Comparison of ENCODE assay signal across 27 cellular contexts in the genomic region with DNA sequence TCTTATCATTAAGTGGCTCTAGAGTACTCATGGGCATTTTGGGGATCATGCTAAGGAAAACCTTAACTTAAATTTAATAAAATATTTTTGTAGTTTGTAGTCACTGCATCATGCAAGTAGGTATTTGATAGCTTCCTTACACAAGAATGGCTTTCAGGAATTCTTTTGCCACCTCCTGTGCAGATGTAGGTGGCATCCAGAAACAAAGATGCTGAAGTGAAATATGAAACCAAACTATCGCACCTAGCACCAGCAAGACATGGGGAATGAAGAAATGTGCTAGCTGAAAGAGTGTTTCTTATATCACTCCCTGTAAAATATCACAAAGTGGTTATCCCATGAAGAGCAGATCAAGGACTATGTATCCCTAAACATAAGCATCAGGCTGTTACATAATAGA.
"Had no signal": no experiment of that assay in that cellular context is flagged by ENCODE, and none has a peak within 500 bp of the region (broad histone marks: within the 10 kb centered on the region; RNA-seq: fewer than 3 reads in every experiment).

No MANE protein-coding gene starts in this region.

- H3K9me3 ChIP-seq: ascending aorta had no signal

- H3K27me3 ChIP-seq: ascending aorta, cardiac muscle cell had no signal

- DNase-seq: activated B cell treated with CpG ODN at 0.5 μM for 24 hours; activated CD4-positive, alpha-beta memory T cell treated with anti-CD3 and anti-CD28 coated beads, Interleukin-2, amount 10 ng/mL, durations not matched to agents 7 days and 5 days; activated CD4-positive, alpha-beta T cell treated with anti-CD3 and anti-CD28 coated beads for 4 hours; activated CD4-positive, alpha-beta T cell treated with anti-CD3 and anti-CD28 coated beads, Interleukin-2, amount 10 ng/mL, durations not matched to agents 24 days and 14 days; activated CD4-positive, alpha-beta T cell treated with anti-CD3 and anti-CD28 coated beads, Interleukin-2, amount 50 U/mL, for 48 hours; activated CD4-positive, CD25-positive, alpha-beta regulatory T cell treated with anti-CD3 and anti-CD28 coated beads, Interleukin-2, amount 50 U/mL, for 72 hours; activated CD8-positive, alpha-beta memory T cell treated with anti-CD3 and anti-CD28 coated beads for 24 hours; activated CD8-positive, alpha-beta memory T cell treated with anti-CD3 and anti-CD28 coated beads, Interleukin-2, amount 10 ng/mL, durations not matched to agents 7 days and 5 days; activated CD8-positive, alpha-beta memory T cell treated with anti-CD3 and anti-CD28 coated beads, Interleukin-2, amount 50 U/mL, for 48 hours; activated CD8-positive, alpha-beta T cell treated with anti-CD3 and anti-CD28 coated beads, Interleukin-2, amount 10 ng/mL, durations not matched to agents 7 days and 5 days; activated effector memory CD4-positive, alpha-beta T cell treated with Interleukin-2 at 50 U/mL for 16 hours; activated gamma-delta T cell; activated naive CD4-positive, alpha-beta T cell treated with anti-CD3 and anti-CD28 coated beads, Interleukin-2, amount 10 ng/mL, durations not matched to agents 7 days and 5 days; activated naive CD4-positive, alpha-beta T cell treated with Interleukin-2 at 50 U/mL for 16 hours; activated naive CD8-positive, alpha-beta T cell treated with anti-CD3 and anti-CD28 coated beads, Interleukin-2, amount 10 ng/mL, durations not matched to agents 7 days and 5 days; activated naive CD8-positive, alpha-beta T cell treated with anti-CD3 and anti-CD28 coated beads, Interleukin-2, amount 50 U/mL, for 24 hours; activated T-cell treated with anti-CD3 and anti-CD28 coated beads, Interleukin-2, amount 50 U/mL, for 24 hours; activated T-cell treated with anti-CD3 and anti-CD28 coated beads, Interleukin-2, amount 50 U/mL, for 48 hours; amygdala; anterior cingulate cortex; caudate nucleus; cerebellar nuclear complex; T-helper 2 cell; T-helper 9 cell had no signal

- H3K27ac ChIP-seq: ascending aorta, cardiac muscle cell, VCaP had no signal

- H3K4me3 ChIP-seq: ascending aorta, cardiac muscle cell had no signal

- H3K36me3 ChIP-seq: ascending aorta, cardiac muscle cell had no signal

- H3K4me1 ChIP-seq: ascending aorta had no signal
